8 cellular contexts compared by ENCODE assay signal in genomic region chr18:79507546-79508480, GRCh38.
DNase-seq lines count a peak whose midpoint lies in the region; ATAC-seq and TF ChIP-seq lines count a peak whose summit lies in the region.

No MANE protein-coding gene starts in this region.

- H3K27ac Mint-ChIP-seq in endodermal cell: peak overlapping the region; percentile 89

- H3K9ac ChIP-seq in endodermal cell (ENCODE audit: extremely low read depth, low read length, poor library complexity, severe bottlenecking) (peak overlapping the region; percentile 25), mesenchymal stem cell (ENCODE audit: low read length) (peak overlapping the region; percentile 82)

- no peak overlapping the region for H2BK5ac ChIP-seq in mesenchymal stem cell (ENCODE audit: low read depth, low read length, poor library complexity, severe bottlenecking)

- no peak overlapping the region for H3K18ac ChIP-seq in mesenchymal stem cell (ENCODE audit: low read depth in 1 of 2, low read length in 2 of 2)

- peak overlapping the region; percentile 71 for H3K27ac ChIP-seq in endodermal cell (ENCODE audit: low read depth, low read length)
- no peak overlapping the region for H3K27ac ChIP-seq in mesenchymal stem cell (ENCODE audit: low read length, poor library complexity, severe bottlenecking)
- peak overlapping the region; percentile 55 for H3K27ac ChIP-seq in thymus (ENCODE audit: low read depth)

- no peak overlapping the region for H2BK15ac ChIP-seq in mesenchymal stem cell (ENCODE audit: low read depth, poor library complexity, severe bottlenecking)

- H3K4me3 ChIP-seq in NB4 (ENCODE audit: low read depth, low read length) (no peak overlapping the region), endodermal cell (ENCODE audit: low read length) (no peak overlapping the region), mesenchymal stem cell (ENCODE audit: insufficient read depth in 1 of 2, low read depth in 1 of 2, low read length in 2 of 2) (peak overlapping the region in 1 of 2 experiments; percentile 74), thymus (ENCODE audit: low read length) (peak overlapping the region; percentile 28)

- H4K91ac ChIP-seq in mesenchymal stem cell (ENCODE audit: low read length): no peak overlapping the region

- H2AFZ ChIP-seq in mesenchymal stem cell (ENCODE audit: low read depth, low read length): no peak overlapping the region

- in situ Hi-C loops in G401 (cut with HindIII; ENCODE audit: low sequenced_read_pairs): no loop called here

- DNase-seq in G401 (ENCODE audit: low spot score) (peak; percentile 6), NB4 (ENCODE audit: low read depth) (peak; percentile 36), endodermal cell (no peak), mesenchymal stem cell (no peak), DMS153 (lab: John Stamatoyannopoulos, UW) (no peak)

- H3K4me1 Mint-ChIP-seq in endodermal cell: peaks cover 20% of the 10 kb centered on the region

- peak overlapping the region in 1 of 2 experiments; percentile 13 for H3K14ac ChIP-seq in mesenchymal stem cell (ENCODE audit: low read length in 2 of 2)

- H3K4me3 Mint-ChIP-seq in endodermal cell: no peak overlapping the region

- H3K36me3 Mint-ChIP-seq in endodermal cell (ENCODE audit: low read depth): peaks cover 9% of the 10 kb centered on the region

- H2BK120ac ChIP-seq in mesenchymal stem cell (ENCODE audit: low read depth, low read length): no peak overlapping the region

- 82 to 84% methylated on average over 22 to 46 of the region's 46 CpGs for WGBS in endodermal cell (ENCODE audit: insufficient coverage in 1 of 2, insufficient read length in 1 of 2), 2 experiments
- WGBS in mesenchymal stem cell: 84% methylated on average over 43 of the region's 46 CpGs
- WGBS in thymus: 27% methylated on average over 46 of the region's 46 CpGs

- H3K27me3 Mint-ChIP-seq in endodermal cell (ENCODE audit: insufficient read depth): no peaks in the 10 kb centered on the region

- TF ChIP-seq CTCF in NB4 (IDR thresholded peaks at IDR 0.05; ENCODE audit: low read depth, low read length): no peak
- TF ChIP-seq CTCF in endodermal cell (conservative IDR thresholded peaks at IDR 0.05): no peak

- H3K27me3 ChIP-seq in endodermal cell (ENCODE audit: control insufficient read depth, insufficient read depth, low read length, poor library complexity, severe bottlenecking) (no peaks in the 10 kb centered on the region), mesenchymal stem cell (ENCODE audit: control insufficient read depth in 1 of 2, insufficient read depth in 1 of 2, low read length in 2 of 2) (peaks cover 8 to 34% of the 10 kb centered on the region in 2 experiments), thymus (ENCODE audit: control insufficient read depth, insufficient read depth) (no peaks in the 10 kb centered on the region)

- peaks cover 4% of the 10 kb centered on the region for H3K9me3 Mint-ChIP-seq in endodermal cell

- H3K23ac ChIP-seq in mesenchymal stem cell (ENCODE audit: low read length in 2 of 2): no peak overlapping the region

- no peak for ATAC-seq in GM21529 (IDR thresholded peaks at IDR 0.05; ENCODE audit: unreplicated experiment)
- no peak for ATAC-seq in HG02938 (IDR thresholded peaks at IDR 0.05; ENCODE audit: unreplicated experiment)

- no peak overlapping the region for H4K8ac ChIP-seq in mesenchymal stem cell (ENCODE audit: low read length)

- H3K9me3 ChIP-seq in endodermal cell (ENCODE audit: control insufficient read depth, low read length) (no peaks in the 10 kb centered on the region), mesenchymal stem cell (ENCODE audit: control insufficient read depth, low read length) (no peaks in the 10 kb centered on the region), thymus (ENCODE audit: control insufficient read depth) (peaks cover 2% of the 10 kb centered on the region)

- no peak overlapping the region for H2BK12ac ChIP-seq in mesenchymal stem cell (ENCODE audit: low read length in 2 of 2)

- H3K36me3 ChIP-seq in endodermal cell (ENCODE audit: control insufficient read depth, insufficient read depth, low read length): no peaks in the 10 kb centered on the region
- peaks cover 0 to 3% of the 10 kb centered on the region in 2 experiments for H3K36me3 ChIP-seq in mesenchymal stem cell (ENCODE audit: control insufficient read depth in 1 of 2, insufficient read depth in 2 of 2, low read depth in 1 of 2, low read length in 2 of 2)
- peaks cover 14% of the 10 kb centered on the region for H3K36me3 ChIP-seq in thymus (ENCODE audit: control insufficient read depth, insufficient read depth)

- peak overlapping the region in 1 of 2 experiments; percentile 74 for H3K4ac ChIP-seq in mesenchymal stem cell (ENCODE audit: low read depth in 1 of 2, low read length in 2 of 2)

- TF ChIP-seq POLR2A in NB4 (IDR thresholded peaks at IDR 0.05; ENCODE audit: extremely low read depth, insufficient read length): no peak

- H3K79me1 ChIP-seq in mesenchymal stem cell (replicated peaks; ENCODE audit: low read length, poor library complexity, severe bottlenecking): no peaks in the 10 kb centered on the region

- H3K4me2 ChIP-seq in mesenchymal stem cell (ENCODE audit: low read length, poor library complexity, severe bottlenecking): no peak overlapping the region

- no peak overlapping the region for H2AK5ac ChIP-seq in mesenchymal stem cell (ENCODE audit: low read length, severe bottlenecking)

- peaks cover 13% of the 10 kb centered on the region for H3K4me1 ChIP-seq in endodermal cell (ENCODE audit: control insufficient read depth, insufficient read depth, low read length)
- peaks cover 12% of the 10 kb centered on the region for H3K4me1 ChIP-seq in mesenchymal stem cell (ENCODE audit: control insufficient read depth, insufficient read depth, low read depth, low read length)
- peaks cover 24% of the 10 kb centered on the region for H3K4me1 ChIP-seq in thymus (ENCODE audit: control insufficient read depth, insufficient read depth, low read length)

Comparison
In these comparisons a context has a peak if more than half of its experiments do, and no peak if none do; other contexts are left out.
1. DNase-seq: peak in G401 (single experiment) and NB4 (single experiment); none in endodermal cell (single experiment), mesenchymal stem cell (single experiment) and DMS153 (single experiment).